3 cellular contexts compared by ENCODE assay signal in genomic region chr9:67462352-67462751, GRCh38.
DNase-seq lines count a peak whose midpoint lies in the region; ATAC-seq, FAIRE-seq and TF ChIP-seq lines count a peak whose summit lies in the region.
"Not testable (repeated sequence)": the region's sequence is repeated elsewhere in the genome, so short reads cannot be mapped to it uniquely, and the experiment has no call there.

No MANE protein-coding gene starts in this region.

- CTCF ChIA-PET in HepG2 (lab: Yijun Ruan, JAX; ENCODE audit: low intra/inter-chr PET ratio, low total read pairs): not testable (repeated sequence)

- not testable (repeated sequence) for TF ChIP-seq EP300 in HepG2 (IDR thresholded peaks at IDR 0.05; ENCODE audit: low read depth in 2 of 2, low read length in 2 of 2); HepG2 (CRISPR knock-in tag; IDR thresholded peaks at IDR 0.05; ENCODE audit: borderline replicate concordance)

- not testable (repeated sequence) for TF ChIP-seq RAD21 in HepG2 (CRISPR knock-in tag; IDR thresholded peaks at IDR 0.05)

- not testable (repeated sequence) for H3K4me1 ChIP-seq in GM23338 (ENCODE audit: insufficient read depth); HepG2 (ENCODE audit: insufficient read depth, low read length); aorta (ENCODE audit: control insufficient read depth in 1 of 2, insufficient read depth in 2 of 2, low read length in 2 of 2)

- not testable (repeated sequence) for H3K4me2 ChIP-seq in GM23338; HepG2 (ENCODE audit: low read depth, low read length)

- FAIRE-seq in HepG2 (lab: Jason Lieb, UNC): not testable (repeated sequence)

- ATAC-seq in GM23338 (peak; percentile 82), HepG2 (peak; percentile 78), aorta (ENCODE audit: low FRiP score) (peak; percentile 36)

- BruUV-seq in HepG2 (replicated peaks; lab: Mats Ljungman, UMichigan): not testable (repeated sequence)

- not testable (repeated sequence) for H3K9me3 Mint-ChIP-seq in GM23338

- not testable (repeated sequence) for H4K20me1 ChIP-seq in GM23338 (replicated peaks; ENCODE audit: insufficient read depth); HepG2 (ENCODE audit: insufficient read depth, low read length)

- WGBS in HepG2 (ENCODE audit: low lambda C conversion rate): no CpG with 5 or more reads among the region's 18 CpGs
- WGBS in aorta, 2 donors: no CpG with 5 or more reads among the region's 18 CpGs

- not testable (repeated sequence) for H3F3A ChIP-seq in GM23338 (replicated peaks; ENCODE audit: low read depth)

- H2AFZ ChIP-seq in GM23338; HepG2 (ENCODE audit: low read length): not testable (repeated sequence)

- H3K36me3 Mint-ChIP-seq in GM23338 (ENCODE audit: low read depth): not testable (repeated sequence)

- not testable (repeated sequence) for H3K36me3 ChIP-seq in GM23338 (ENCODE audit: insufficient read depth); HepG2 (replicated peaks in 1 of 2; ENCODE audit: control insufficient read depth in 1 of 2, insufficient read depth in 2 of 2, low read length in 2 of 2); aorta (ENCODE audit: control insufficient read depth in 1 of 2, insufficient read depth in 2 of 2, low read length in 1 of 2)

- not testable (repeated sequence) for H3K79me2 ChIP-seq in GM23338 (replicated peaks; ENCODE audit: insufficient read depth); HepG2 (ENCODE audit: insufficient read depth, low read length)

- H3K4me1 Mint-ChIP-seq in GM23338: not testable (repeated sequence)

- in situ Hi-C loops in HepG2 (cut with HindIII; ENCODE audit: extremely low pct_ligation_motif_present, low pct_unique_long_range_greater_than_20kb): not testable (repeated sequence)

- TF ChIP-seq POLR2A in HepG2 (IDR thresholded peaks at IDR 0.05; ENCODE audit: insufficient read depth in 1 of 2, low read depth in 2 of 2, low read length in 2 of 2): not testable (repeated sequence)

- not testable (repeated sequence) for H3K27me3 ChIP-seq in GM23338 (ENCODE audit: insufficient read depth); HepG2 (ENCODE audit: control insufficient read depth in 1 of 2, insufficient read depth in 2 of 2, low read length in 2 of 2); aorta (ENCODE audit: control insufficient read depth in 1 of 2, insufficient read depth in 2 of 2, low read length in 1 of 2)

- H3K4me3 ChIP-seq in GM23338; HepG2 (replicated peaks in 1 of 3; ENCODE audit: insufficient read depth in 1 of 3, low read depth in 2 of 3, low read length in 3 of 3); aorta (ENCODE audit: low read length in 2 of 2): not testable (repeated sequence)

- not testable (repeated sequence) for H3K4me3 Mint-ChIP-seq in GM23338

- H3K27me3 Mint-ChIP-seq in GM23338 (ENCODE audit: insufficient read depth, low read depth, poor library complexity): not testable (repeated sequence)

- not testable (repeated sequence) for H3K9ac ChIP-seq in HepG2 (ENCODE audit: insufficient read depth, low read depth, low read length)

- intact Hi-C loops in HepG2 (cut with micrococcal nuclease; ENCODE audit: unreplicated experiment); aorta (cut with DNase I): not testable (repeated sequence)

- not testable (repeated sequence) for H3K27ac ChIP-seq in GM23338 (ENCODE audit: low read depth); HepG2 (ENCODE audit: extremely low read length, insufficient read depth, low read length); aorta (ENCODE audit: low read depth in 1 of 2, low read length in 2 of 2)

- not testable (repeated sequence) for DNase-seq in GM23338 (ENCODE audit: low spot score); HepG2 (ENCODE audit: low spot score); aorta

- H3K27ac Mint-ChIP-seq in GM23338: not testable (repeated sequence)

- POLR2A ChIA-PET in HepG2 (lab: Yijun Ruan, JAX): not testable (repeated sequence)

- H3K9me2 ChIP-seq in GM23338 (ENCODE audit: insufficient read depth): not testable (repeated sequence)

- not testable (repeated sequence) for TF ChIP-seq CTCF in GM23338 (conservative IDR thresholded peaks at IDR 0.05; ENCODE audit: low read depth in 2 of 2); HepG2 (CRISPR knock-in tag; IDR thresholded peaks at IDR 0.05)

- H3K9me3 ChIP-seq in HepG2 (ENCODE audit: low read length); aorta (ENCODE audit: control insufficient read depth, low read length): not testable (repeated sequence)
